16 cellular contexts compared by ENCODE assay signal in genomic region chr2:157415632-157416101, GRCh38. TPM values are rescaled to one million over a fixed set of nuclear protein-coding genes. Genes with fewer than 3 reads are reported as not detected.
A peak's percentile ranks its signal among the peaks of the same experiment; 100 is the strongest.
DNase-seq lines count a peak whose midpoint lies in the region; ATAC-seq lines count a peak whose summit lies in the region.
"Had no signal": no experiment of that assay in that cellular context is flagged by ENCODE, and none has a peak within 500 bp of the region (broad histone marks: within the 10 kb centered on the region; RNA-seq: fewer than 3 reads in every experiment).

No MANE protein-coding gene starts in this region.

- H3K27ac Mint-ChIP-seq in activated naive CD4-positive, alpha-beta T cell treated with anti-CD3 and anti-CD28 coated beads, Interleukin-2, amount 10 ng/mL, durations not matched to agents 7 days and 5 days, result peak overlapping the region; percentile 96
- H3K27ac Mint-ChIP-seq in activated naive CD8-positive, alpha-beta T cell treated with anti-CD3 and anti-CD28 coated beads, Interleukin-2, amount 10 ng/mL, durations not matched to agents 7 days and 5 days, result peak overlapping the region; percentile 87
- H3K27ac Mint-ChIP-seq in stimulated activated memory B cell treated with anti-CD40 and anti-IgM and Interleukin-4, amounts not matched to agents 10 μg/mL and 1 μg/mL and 100 μg/mL, for 72 hours, result peak overlapping the region; percentile 23
- H3K27ac Mint-ChIP-seq: mesothelial cell of epicardium had no signal

- H3K4me1 Mint-ChIP-seq in activated naive CD4-positive, alpha-beta T cell treated with anti-CD3 and anti-CD28 coated beads, Interleukin-2, amount 10 ng/mL, durations not matched to agents 7 days and 5 days, result peaks cover 91% of the 10 kb centered on the region
- peaks cover 79% of the 10 kb centered on the region for H3K4me1 Mint-ChIP-seq in activated naive CD8-positive, alpha-beta T cell treated with anti-CD3 and anti-CD28 coated beads, Interleukin-2, amount 10 ng/mL, durations not matched to agents 7 days and 5 days
- H3K4me1 Mint-ChIP-seq in stimulated activated memory B cell treated with anti-CD40 and anti-IgM and Interleukin-4, amounts not matched to agents 10 μg/mL and 1 μg/mL and 100 μg/mL, for 72 hours, result peaks cover 76% of the 10 kb centered on the region
- H3K4me1 Mint-ChIP-seq: mesothelial cell of epicardium had no signal

- H3K36me3 Mint-ChIP-seq in activated naive CD4-positive, alpha-beta T cell treated with anti-CD3 and anti-CD28 coated beads, Interleukin-2, amount 10 ng/mL, durations not matched to agents 7 days and 5 days, result peaks cover 86% of the 10 kb centered on the region
- H3K36me3 Mint-ChIP-seq in activated naive CD8-positive, alpha-beta T cell treated with anti-CD3 and anti-CD28 coated beads, Interleukin-2, amount 10 ng/mL, durations not matched to agents 7 days and 5 days, result peaks cover 70% of the 10 kb centered on the region
- peaks cover 71% of the 10 kb centered on the region for H3K36me3 Mint-ChIP-seq in stimulated activated memory B cell treated with anti-CD40 and anti-IgM and Interleukin-4, amounts not matched to agents 10 μg/mL and 1 μg/mL and 100 μg/mL, for 72 hours
- H3K36me3 Mint-ChIP-seq: mesothelial cell of epicardium had no signal

- no peak overlapping the region for H3K27ac ChIP-seq in SJCRH30
- H3K27ac ChIP-seq: GM23248 had no signal

- ATAC-seq in activated naive CD8-positive, alpha-beta T cell treated with anti-CD3 and anti-CD28 coated beads, Interleukin-2, amount 10 ng/mL, durations not matched to agents 7 days and 5 days (ENCODE audit: low read depth), result no peak
- ATAC-seq in stimulated activated memory B cell treated with anti-CD40 and anti-IgM and Interleukin-4, amounts not matched to agents 10 μg/mL and 1 μg/mL and 100 μg/mL, for 72 hours, result no peak

- H3K9me3 Mint-ChIP-seq in activated naive CD4-positive, alpha-beta T cell treated with anti-CD3 and anti-CD28 coated beads, Interleukin-2, amount 10 ng/mL, durations not matched to agents 7 days and 5 days, result no peaks in the 10 kb centered on the region
- H3K9me3 Mint-ChIP-seq in activated naive CD8-positive, alpha-beta T cell treated with anti-CD3 and anti-CD28 coated beads, Interleukin-2, amount 10 ng/mL, durations not matched to agents 7 days and 5 days, result no peaks in the 10 kb centered on the region
- H3K9me3 Mint-ChIP-seq in stimulated activated memory B cell treated with anti-CD40 and anti-IgM and Interleukin-4, amounts not matched to agents 10 μg/mL and 1 μg/mL and 100 μg/mL, for 72 hours, result no peaks in the 10 kb centered on the region
- H3K9me3 Mint-ChIP-seq: mesothelial cell of epicardium had no signal

- no peaks in the 10 kb centered on the region for H3K27me3 ChIP-seq in SJCRH30

- H3K27me3 Mint-ChIP-seq in activated naive CD4-positive, alpha-beta T cell treated with anti-CD3 and anti-CD28 coated beads, Interleukin-2, amount 10 ng/mL, durations not matched to agents 7 days and 5 days, result peaks cover 4% of the 10 kb centered on the region
- no peaks in the 10 kb centered on the region for H3K27me3 Mint-ChIP-seq in activated naive CD8-positive, alpha-beta T cell treated with anti-CD3 and anti-CD28 coated beads, Interleukin-2, amount 10 ng/mL, durations not matched to agents 7 days and 5 days
- no peaks in the 10 kb centered on the region for H3K27me3 Mint-ChIP-seq in stimulated activated memory B cell treated with anti-CD40 and anti-IgM and Interleukin-4, amounts not matched to agents 10 μg/mL and 1 μg/mL and 100 μg/mL, for 72 hours

- no peak overlapping the region for H3K4me3 ChIP-seq in SJCRH30
- H3K4me3 ChIP-seq: coronary artery, GM23248 had no signal

- no peak for DNase-seq in activated naive CD4-positive, alpha-beta T cell treated with anti-CD3 and anti-CD28 coated beads, Interleukin-2, amount 10 ng/mL, durations not matched to agents 7 days and 5 days
- no peak for DNase-seq in activated naive CD4-positive, alpha-beta T cell treated with anti-CD3 and anti-CD28 coated beads, Interleukin-2, amount 50 U/mL, for 16 hours
- peak; percentile 58 for DNase-seq in NCI-H69 (lab: John Stamatoyannopoulos, UW)
- DNase-seq in activated naive CD8-positive, alpha-beta T cell treated with anti-CD3 and anti-CD28 coated beads, Interleukin-2, amount 10 ng/mL, durations not matched to agents 7 days and 5 days, result no peak
- no peak for DNase-seq in NCI-H128 (lab: John Stamatoyannopoulos, UW; ENCODE audit: unreplicated experiment)
- no peak for DNase-seq in SJCRH30
- no peak for DNase-seq in stimulated activated CD8-positive, alpha-beta memory T cell treated with anti-CD3 and anti-CD28 coated beads, Interleukin-4, amount 100 ng/mL, for 48 hours
- DNase-seq: activated CD4-positive, alpha-beta T cell treated with anti-CD3 and anti-CD28 coated beads, Interleukin-2, amount 50 U/mL, for 48 hours; amygdala; EL; GM23248; NCI-H187 treated with DMSO at 0.1 percent for 48 hours; SW 1271 had no signal

- CTCF ChIA-PET in activated naive CD4-positive, alpha-beta T cell treated with anti-CD3 and anti-CD28 coated beads, Interleukin-2, amount 10 ng/mL, durations not matched to agents 7 days and 5 days (lab: Charles Lee), result interaction anchor here (1.3 to 7.3 kb wide), 3 partner anchors 51 to 89 kb away, joined by 3 to 45 read pairs (median 3); partner anchors contain the start of gene ERMN

- H3K9me3 ChIP-seq in SJCRH30 (replicated peaks), result no peaks in the 10 kb centered on the region

- no peaks in the 10 kb centered on the region for H3K4me1 ChIP-seq in SJCRH30

- H3K4me3 Mint-ChIP-seq in activated naive CD4-positive, alpha-beta T cell treated with anti-CD3 and anti-CD28 coated beads, Interleukin-2, amount 10 ng/mL, durations not matched to agents 7 days and 5 days, result peak overlapping the region; percentile 58
- H3K4me3 Mint-ChIP-seq in activated naive CD8-positive, alpha-beta T cell treated with anti-CD3 and anti-CD28 coated beads, Interleukin-2, amount 10 ng/mL, durations not matched to agents 7 days and 5 days, result peak overlapping the region; percentile 68
- H3K4me3 Mint-ChIP-seq in stimulated activated memory B cell treated with anti-CD40 and anti-IgM and Interleukin-4, amounts not matched to agents 10 μg/mL and 1 μg/mL and 100 μg/mL, for 72 hours, result no peak overlapping the region
- H3K4me3 Mint-ChIP-seq: mesothelial cell of epicardium had no signal

- POLR2A ChIA-PET in activated naive CD8-positive, alpha-beta T cell treated with anti-CD3 and anti-CD28 coated beads, Interleukin-2, amount 10 ng/mL, durations not matched to agents 7 days and 5 days (lab: Charles Lee), result interaction anchor here (0.9 to 5.6 kb wide), 5 partner anchors 11 to 63 kb away, joined by 3 to 173 read pairs (median 5); partner anchors contain the start of gene CYTIP

- no peaks in the 10 kb centered on the region for H3K36me3 ChIP-seq in SJCRH30

RNA-seq across cellular contexts. Expression of gene CYTIP, which starts 28.2 kb away (rescaled TPM):
- total RNA-seq in activated naive CD8-positive, alpha-beta T cell treated with anti-CD3 and anti-CD28 coated beads, Interleukin-2, amount 10 ng/mL, durations not matched to agents 7 days and 5 days, result 100 to 1,000 TPM; 233 to 238 TPM
- 0.71 and 0.81 TPM in 2 replicates for total RNA-seq in SJCRH30 (2014; rRNA removed; shearing (Covaris generic))
- total RNA-seq: GM23248, mesothelial cell of epicardium had no signal

Comparison
In these comparisons a context has a peak if more than half of its experiments do, and no peak if none do; other contexts are left out.
1. H3K27ac Mint-ChIP-seq: peak in every context shown above with its lines; median percentile 96 in activated naive CD4-positive, alpha-beta T cell treated with anti-CD3 and anti-CD28 coated beads, Interleukin-2, amount 10 ng/mL, durations not matched to agents 7 days and 5 days; 87 in activated naive CD8-positive, alpha-beta T cell treated with anti-CD3 and anti-CD28 coated beads, Interleukin-2, amount 10 ng/mL, durations not matched to agents 7 days and 5 days; 23 in stimulated activated memory B cell treated with anti-CD40 and anti-IgM and Interleukin-4, amounts not matched to agents 10 μg/mL and 1 μg/mL and 100 μg/mL, for 72 hours.
2. RNA of gene CYTIP, which starts 28.2 kb away (total RNA-seq): 233 to 238 TPM in activated naive CD8-positive, alpha-beta T cell treated with anti-CD3 and anti-CD28 coated beads, Interleukin-2, amount 10 ng/mL, durations not matched to agents 7 days and 5 days; 0.71 to 0.81 TPM in SJCRH30; every median in the first group is over 100 times any median in the second.